8 cellular contexts compared by ENCODE assay signal in the genomic region with DNA sequence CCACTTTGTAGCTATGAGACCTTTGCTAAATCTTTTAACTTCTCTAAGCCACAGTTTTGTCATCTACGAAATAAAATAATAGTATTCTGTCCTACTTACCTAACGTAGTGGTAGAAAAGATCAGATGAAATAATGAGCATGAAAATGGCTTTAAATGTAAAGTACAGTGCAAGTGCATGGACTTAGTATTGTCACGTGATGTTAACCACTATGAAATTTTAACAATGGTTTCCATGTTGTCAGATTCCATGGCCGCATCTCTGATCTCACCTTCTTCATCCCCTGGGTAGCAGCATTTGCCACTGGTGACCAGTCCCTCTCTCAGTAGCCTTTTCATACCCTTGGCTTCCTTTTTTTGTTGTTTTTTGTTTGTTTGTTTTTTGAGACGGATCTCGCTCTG. TPM values are rescaled to one million over a fixed set of nuclear protein-coding genes. Genes with fewer than 3 reads are reported as not detected.
"Had no signal": no experiment of that assay in that cellular context is flagged by ENCODE, and none has a peak within 500 bp of the region (broad histone marks: within the 10 kb centered on the region; RNA-seq: fewer than 3 reads in every experiment).

No MANE protein-coding gene starts in this region.

- H3K9ac ChIP-seq: KMS-11 had no signal

- DNase-seq: Karpas-422, Kasumi-1, KBM-7, KG1 had no signal

- H3K4me2 ChIP-seq: KMS-11 had no signal

- FAIRE-seq: HTR-8/SVneo had no signal

- H3K27ac ChIP-seq: HL-60, KMS-11 had no signal

RNA-seq across cellular contexts. Expression of a gene that starts 45.9 kb away (rescaled TPM):
- polyA plus RNA-seq: IgD-negative memory B cell had no signal
